In genomic region chr1:202944438-202944921, GRCh38 we compare ENCODE assay signal across 26 cellular contexts.
"Had no signal": no experiment of that assay in that cellular context is flagged by ENCODE, and none has a peak within 500 bp of the region (broad histone marks: within the 10 kb centered on the region; RNA-seq: fewer than 3 reads in every experiment).

No MANE protein-coding gene starts in this region.

- H3K4me1 ChIP-seq: colonic mucosa, esophagus muscularis mucosa, heart right ventricle, lower lobe of right lung, pancreas, right lobe of liver, tibial nerve, upper lobe of left lung had no signal

- H3K27me3 ChIP-seq: colonic mucosa, esophagus muscularis mucosa, heart right ventricle, pancreas, right lobe of liver, tibial nerve, upper lobe of left lung had no signal

- H3K4me3 ChIP-seq: colonic mucosa, esophagus muscularis mucosa, heart right ventricle, lower lobe of right lung, pancreas, right lobe of liver, smooth muscle cell, thoracic aorta, tibial nerve, upper lobe of left lung had no signal

- H3K9me3 ChIP-seq: colonic mucosa, esophagus muscularis mucosa, heart right ventricle, lower lobe of right lung, pancreas, right lobe of liver, thoracic aorta, tibial nerve, upper lobe of left lung had no signal

- DNase-seq: colonic mucosa; effector CD8-positive, alpha-beta T cell; endodermal cell; foreskin melanocyte; glutamatergic neuron; heart right ventricle; hippocampal formation; immature natural killer cell; islet precursor cell; kidney glomerular epithelial cell; left ventricle myocardium superior; lower lobe of right lung; naive thymus-derived CD8-positive, alpha-beta T cell; nephron progenitor cell; pancreas; right lobe of liver; stimulated activated CD4-positive, alpha-beta T cell treated with anti-CD3 and anti-CD28 coated beads, Interleukin-12 subunit alpha, Interleukin-12 subunit beta, amount 100 ng/mL, for 4 hours; stimulated activated CD4-positive, alpha-beta T cell treated with anti-CD3 and anti-CD28 coated beads, Interleukin-1b, Interleukin-23, amount 100 ng/mL, for 48 hours; stimulated activated CD4-positive, alpha-beta T cell treated with anti-CD3 and anti-CD28 coated beads, Interleukin-4, amount 100 ng/mL, for 1 hour; stimulated activated naive CD4-positive, alpha-beta T cell treated with Interleukin-2 at 50 U/mL for 16 hours; upper lobe of left lung had no signal

- H3K27ac ChIP-seq: colonic mucosa, epithelial cell of prostate, esophagus muscularis mucosa, heart right ventricle, lower lobe of right lung, pancreas, right lobe of liver, thoracic aorta, tibial nerve, upper lobe of left lung had no signal
